ENCODE assay signal across 33 cellular contexts in the genomic region with DNA sequence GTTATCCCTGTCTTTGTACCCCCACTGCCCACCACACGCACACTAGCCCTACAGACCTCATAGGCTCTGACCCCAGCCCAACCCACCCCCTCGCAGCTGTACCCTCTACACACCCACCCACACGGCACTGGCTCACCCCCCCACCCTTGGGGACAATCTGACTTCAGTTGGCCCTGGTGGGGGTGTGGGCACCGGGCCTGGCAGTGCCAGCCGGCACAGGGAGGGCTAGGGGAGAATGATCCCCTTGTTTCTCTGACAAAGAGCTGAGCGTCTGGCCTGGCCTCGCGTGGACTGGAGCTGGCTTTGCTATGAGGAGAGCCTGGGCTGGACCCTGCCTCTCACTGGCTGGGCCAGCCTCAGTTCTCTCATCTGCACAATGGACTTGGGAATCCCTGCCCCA. TPM values are rescaled to one million over a fixed set of nuclear protein-coding genes. Genes with fewer than 3 reads are reported as not detected.
DNase-seq lines count a peak whose midpoint lies in the region; ATAC-seq and TF ChIP-seq lines count a peak whose summit lies in the region.
"Had no signal": no experiment of that assay in that cellular context is flagged by ENCODE, and none has a peak within 500 bp of the region (broad histone marks: within the 10 kb centered on the region; RNA-seq: fewer than 3 reads in every experiment).

No MANE protein-coding gene starts in this region.

- no peak for TF ChIP-seq EP300 in gastroesophageal sphincter (IDR thresholded peaks at IDR 0.05)

- WGBS in gastroesophageal sphincter (ENCODE audit: low coverage in 1 of 2), 2 donors, result no CpG with 5 or more reads among the region's 8 CpGs

- peak overlapping the region; percentile 37 for H3K4me2 ChIP-seq in BLaER1

- H3K9ac ChIP-seq in BLaER1, result peak overlapping the region; percentile 5; the same call in 1 of the 2 replicates

- H3K36me3 ChIP-seq in BLaER1 (peaks cover 64% of the 10 kb centered on the region), lower lobe of right lung (peaks cover 37% of the 10 kb centered on the region), gastroesophageal sphincter (peaks cover 0 to 37% of the 10 kb centered on the region in 2 donors), HAP-1 (replicated peaks) (no peaks in the 10 kb centered on the region)
- H3K36me3 ChIP-seq: breast epithelium, colonic mucosa, pancreas, SJCRH30, uterus had no signal

- no peak for TF ChIP-seq POLR2A in gastroesophageal sphincter (IDR thresholded peaks at IDR 0.05)

- H3K27me3 ChIP-seq in BLaER1 (no peaks in the 10 kb centered on the region), lower lobe of right lung (ENCODE audit: low read depth) (no peaks in the 10 kb centered on the region), gastroesophageal sphincter (no peaks in the 10 kb centered on the region), HAP-1 (ENCODE audit: low read depth) (no peaks in the 10 kb centered on the region; the same call in 1 of the 2 replicates)
- H3K27me3 ChIP-seq: adrenal gland, breast epithelium, colonic mucosa, esophagus muscularis mucosa, pancreas, SJCRH30, uterus had no signal

- DNase-seq in lower lobe of right lung (peak; percentile 26), putamen (ENCODE audit: low spot score) (peak; percentile 97), kidney tubule cell (ENCODE audit: low spot score) (no peak), NCI-H2107 (lab: John Stamatoyannopoulos, UW) (no peak), HAP-1 (ENCODE audit: low spot score in 2 of 2) (no peak)
- DNase-seq: ACHN; activated CD4-positive, alpha-beta T cell treated with anti-CD3 and anti-CD28 coated beads for 1 hour; activated naive CD4-positive, alpha-beta T cell treated with Interleukin-2 at 50 U/mL for 16 hours; activated T-cell treated with anti-CD3 and anti-CD28 coated beads, Interleukin-2, amount 50 U/mL, for 4 hours; adrenal gland; colonic mucosa; endodermal cell; foreskin melanocyte; H9; mesendoderm; naive thymus-derived CD4-positive, alpha-beta T cell; NCI-H1694 treated with DMSO at 0.1 percent for 48 hours; NCI-H2171 treated with DMSO at 0.1 percent for 48 hours; NCI-H524 treated with DMSO at 0.1 percent for 48 hours; NK-92 treated with Interleukin-12 subunit alpha and Interleukin-12 subunit beta, amount 100 ng/mL, for 24 hours; pancreas; SJCRH30; stimulated activated CD8-positive, alpha-beta memory T cell treated with anti-CD3 and anti-CD28 coated beads, Interleukin-4, amount 100 ng/mL, for 48 hours; uterus had no signal

- H3K4me1 ChIP-seq in BLaER1 (peaks cover 48% of the 10 kb centered on the region), lower lobe of right lung (peaks cover 3% of the 10 kb centered on the region), gastroesophageal sphincter (peaks cover 0 to 40% (median 0%) of the 10 kb centered on the region in 3 donors), HAP-1 (no peaks in the 10 kb centered on the region)
- H3K4me1 ChIP-seq: colonic mucosa, uterus had no signal

- H4K20me1 ChIP-seq in BLaER1, result peaks cover 57% of the 10 kb centered on the region

- in situ Hi-C loops in HAP-1 (cut with MboI; ENCODE audit: low sequenced_read_pairs), result no loop called here

- TF ChIP-seq CTCF in lower lobe of right lung (IDR thresholded peaks at IDR 0.05) (no peak), gastroesophageal sphincter (IDR thresholded peaks at IDR 0.05) (no peak)

- ATAC-seq in lower lobe of right lung (peak in 1 of 2 donors; percentile 13), gastroesophageal sphincter (no peak)
- ATAC-seq: activated T-cell treated with anti-CD3 and anti-CD28 coated beads, Interleukin-2, amount 50 U/mL, for 4 hours; naive thymus-derived CD4-positive, alpha-beta T cell had no signal

- H3K27ac ChIP-seq in BLaER1, result peak overlapping the region; percentile 58
- peak overlapping the region; percentile 99 for H3K27ac ChIP-seq in angular gyrus (ENCODE audit: low read depth, low read length)
- H3K27ac ChIP-seq in lower lobe of right lung, result no peak overlapping the region
- H3K27ac ChIP-seq in gastroesophageal sphincter, result no peak overlapping the region
- H3K27ac ChIP-seq: adrenal gland, colonic mucosa, esophagus muscularis mucosa, pancreas, SJCRH30, uterus had no signal

- intact Hi-C loops in lower lobe of right lung (cut with DNase I), result no loop called here

- H3K9me3 ChIP-seq in BLaER1, result no peaks in the 10 kb centered on the region
- H3K9me3 ChIP-seq in lower lobe of right lung, result no peaks in the 10 kb centered on the region
- no peaks in the 10 kb centered on the region for H3K9me3 ChIP-seq in gastroesophageal sphincter
- H3K9me3 ChIP-seq in HAP-1, result no peaks in the 10 kb centered on the region
- H3K9me3 ChIP-seq: adrenal gland, breast epithelium, colonic mucosa, esophagus muscularis mucosa, pancreas, SJCRH30, uterus had no signal

- no peak overlapping the region for H3K4me3 ChIP-seq in BLaER1
- no peak overlapping the region for H3K4me3 ChIP-seq in lower lobe of right lung
- no peak overlapping the region for H3K4me3 ChIP-seq in gastroesophageal sphincter
- H3K4me3 ChIP-seq in HAP-1, result no peak overlapping the region
- H3K4me3 ChIP-seq: adrenal gland, breast epithelium, colonic mucosa, esophagus muscularis mucosa, pancreas, SJCRH30, uterus had no signal

RNA-seq across cellular contexts. Expression of a gene that starts 41.5 kb away (rescaled TPM):
- 36.5 TPM for total RNA-seq in lower lobe of right lung
- total RNA-seq in gastroesophageal sphincter, result 10 to 100 TPM; 16.6 to 42.8 (median 26.1) TPM

RNA-seq across cellular contexts. Expression of a gene that starts 53.3 kb away (rescaled TPM):
- total RNA-seq in lower lobe of right lung (947 TPM), gastroesophageal sphincter (under 1 TPM in 1 of 4 donors, not detected in 3; 0.62 TPM)
- total RNA-seq: Daoy; endodermal cell; H9; kidney epithelial cell; LHCN-M2; naive thymus-derived CD4-positive, alpha-beta T cell; SJCRH30; subcutaneous adipose tissue had no signal

RNA-seq across cellular contexts. Expression of a gene that starts 55.6 kb away (rescaled TPM):
- total RNA-seq in lower lobe of right lung, result 10.6 TPM
- total RNA-seq in gastroesophageal sphincter, result 1 to 10 TPM in 3 of 4 donors, not detected in 1; 1.4 to 6.5 (median 2.3) TPM
- total RNA-seq: naive thymus-derived CD4-positive, alpha-beta T cell had no signal

Comparison
In these comparisons a context has a peak if more than half of its experiments do, and no peak if none do; other contexts are left out.
1. H3K27ac ChIP-seq: peak in BLaER1 (single experiment) and angular gyrus (single experiment); none in lower lobe of right lung (single experiment) and gastroesophageal sphincter (0 of 4).
2. DNase-seq: peak in lower lobe of right lung (single experiment) and putamen (single experiment); none in kidney tubule cell (single experiment), NCI-H2107 (single experiment) and HAP-1 (0 of 2).
3. RNA of a gene that starts 53.3 kb away (total RNA-seq): 947 TPM in lower lobe of right lung (single experiment); 0.62 TPM in gastroesophageal sphincter; every median in the first group is over 100 times any median in the second.